16 cellular contexts compared by ENCODE assay signal in the genomic region with DNA sequence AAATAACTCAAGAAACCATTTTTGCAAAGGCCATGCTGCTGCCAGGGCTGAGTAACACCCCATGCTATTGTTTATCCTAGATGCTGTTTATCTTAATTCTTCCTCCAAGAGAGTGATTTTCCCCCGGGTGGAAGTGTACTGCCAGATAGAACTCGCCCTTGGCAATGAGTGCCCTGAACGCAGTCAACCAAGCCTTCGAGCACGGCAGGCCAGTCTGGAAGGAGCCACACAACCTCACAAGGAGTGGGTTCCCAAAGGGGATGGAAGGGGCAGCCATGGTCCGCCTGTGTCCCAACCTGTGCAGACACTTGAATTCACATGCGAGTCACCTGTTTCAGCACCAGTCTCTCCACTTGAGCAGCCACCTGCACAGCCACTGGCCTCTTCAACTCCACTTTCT. TPM values are rescaled to one million over a fixed set of nuclear protein-coding genes. Genes with fewer than 3 reads are reported as not detected.
DNase-seq lines count a peak whose midpoint lies in the region; ATAC-seq, FAIRE-seq and TF ChIP-seq lines count a peak whose summit lies in the region.
"Had no signal": no experiment of that assay in that cellular context is flagged by ENCODE, and none has a peak within 500 bp of the region (broad histone marks: within the 10 kb centered on the region; RNA-seq: fewer than 3 reads in every experiment).

No MANE protein-coding gene starts in this region.

- H3K79me2 ChIP-seq in HepG2 (ENCODE audit: insufficient read depth, low read length), result no peaks in the 10 kb centered on the region
- H3K79me2 ChIP-seq: parathyroid adenoma had no signal

- H3K27me3 ChIP-seq in HepG2 (ENCODE audit: control insufficient read depth in 1 of 2, insufficient read depth in 2 of 2, low read length in 2 of 2), result peaks cover 0 to 9% of the 10 kb centered on the region in 2 experiments; a peak in 2 of 5 replicates
- no peaks in the 10 kb centered on the region for H3K27me3 ChIP-seq in right lobe of liver
- H3K27me3 ChIP-seq in ascending aorta, result no peaks in the 10 kb centered on the region
- H3K27me3 ChIP-seq in ovary, result no peaks in the 10 kb centered on the region
- H3K27me3 ChIP-seq: uterus had no signal

- H3K4me3 ChIP-seq in HepG2 (replicated peaks in 1 of 3; ENCODE audit: insufficient read depth in 1 of 3, low read depth in 2 of 3, low read length in 3 of 3) (no peak overlapping the region), right lobe of liver (no peak overlapping the region), ascending aorta (no peak overlapping the region), mucosa of descending colon (no peak overlapping the region), ovary (no peak overlapping the region)
- H3K4me3 ChIP-seq: uterus had no signal

- TF ChIP-seq EP300 in HepG2 (IDR thresholded peaks at IDR 0.05; ENCODE audit: low read depth in 2 of 2, low read length in 2 of 2), result no peak
- no peak for TF ChIP-seq EP300 in HepG2 (CRISPR knock-in tag; IDR thresholded peaks at IDR 0.05; ENCODE audit: borderline replicate concordance)
- no peak for TF ChIP-seq EP300 in ovary (IDR thresholded peaks at IDR 0.05)

- TF ChIP-seq CTCF in HepG2 (CRISPR knock-in tag; IDR thresholded peaks at IDR 0.05), result no peak
- TF ChIP-seq CTCF in right lobe of liver (IDR thresholded peaks at IDR 0.05), result no peak
- TF ChIP-seq CTCF in ascending aorta (IDR thresholded peaks at IDR 0.05), result no peak
- TF ChIP-seq CTCF in mucosa of descending colon (IDR thresholded peaks at IDR 0.05), result no peak
- no peak for TF ChIP-seq CTCF in ovary (IDR thresholded peaks at IDR 0.05)

- TF ChIP-seq RAD21 in HepG2 (CRISPR knock-in tag; IDR thresholded peaks at IDR 0.05), result no peak

- no peak overlapping the region for H2AFZ ChIP-seq in HepG2 (ENCODE audit: low read length)
- H2AFZ ChIP-seq: parathyroid adenoma had no signal

- no peak overlapping the region for H3K9ac ChIP-seq in HepG2 (ENCODE audit: insufficient read depth, low read depth, low read length)
- H3K9ac ChIP-seq: parathyroid adenoma had no signal

- ATAC-seq in HepG2, result peak; percentile 10; the same call in 1 of the 3 replicates
- ATAC-seq in right lobe of liver, result no peak
- peak; percentile 8 for ATAC-seq in mucosa of descending colon

- H3K9me3 ChIP-seq in HepG2 (ENCODE audit: low read length) (no peaks in the 10 kb centered on the region), right lobe of liver (no peaks in the 10 kb centered on the region), ascending aorta (no peaks in the 10 kb centered on the region), mucosa of descending colon (no peaks in the 10 kb centered on the region), ovary (no peaks in the 10 kb centered on the region)
- H3K9me3 ChIP-seq: uterus had no signal

- in situ Hi-C loops in HepG2 (cut with HindIII; ENCODE audit: extremely low pct_ligation_motif_present, low pct_unique_long_range_greater_than_20kb), result loop anchor here (5.0 kb wide), 1 partner anchor 61 kb away; no protein-coding TSS in a partner anchor

- TF ChIP-seq POLR2A in HepG2 (IDR thresholded peaks at IDR 0.05; ENCODE audit: insufficient read depth in 1 of 2, low read depth in 2 of 2, low read length in 2 of 2), result no peak
- TF ChIP-seq POLR2A in right lobe of liver (IDR thresholded peaks at IDR 0.05), result no peak
- TF ChIP-seq POLR2A in ovary (IDR thresholded peaks at IDR 0.05), result no peak

- H4K20me1 ChIP-seq in HepG2 (ENCODE audit: insufficient read depth, low read length), result no peaks in the 10 kb centered on the region

- FAIRE-seq in HepG2 (lab: Jason Lieb, UNC), result no peak

- H3K4me1 ChIP-seq in HepG2 (ENCODE audit: insufficient read depth, low read length) (no peaks in the 10 kb centered on the region), right lobe of liver (no peaks in the 10 kb centered on the region), ascending aorta (peaks cover 12 to 13% of the 10 kb centered on the region in 2 donors), mucosa of descending colon (ENCODE audit: low read depth) (peaks cover 3% of the 10 kb centered on the region), ovary (ENCODE audit: insufficient read depth) (peaks cover 6% of the 10 kb centered on the region)
- H3K4me1 ChIP-seq: parathyroid adenoma, uterus had no signal

- H3K27ac ChIP-seq in HepG2 (ENCODE audit: extremely low read length, insufficient read depth, low read length), result no peak overlapping the region
- H3K27ac ChIP-seq in right lobe of liver, result no peak overlapping the region
- H3K27ac ChIP-seq in ascending aorta, result peak overlapping the region; percentile 30 to 62
- no peak overlapping the region for H3K27ac ChIP-seq in ovary
- H3K27ac ChIP-seq: parathyroid adenoma, uterus had no signal

- H3K4me2 ChIP-seq in HepG2 (ENCODE audit: low read depth, low read length), result no peak overlapping the region

- BruUV-seq in HepG2 (replicated peaks; lab: Mats Ljungman, UMichigan), result no TSS peak

- POLR2A ChIA-PET in HepG2 (lab: Yijun Ruan, JAX), result interaction anchor here (1.2 kb wide), 1 partner anchor 274 kb away, joined by 3 read pairs; a partner anchor contains a TSS

- CTCF ChIA-PET in HepG2 (lab: Yijun Ruan, JAX; ENCODE audit: low intra/inter-chr PET ratio, low total read pairs), result interaction anchor here (1.0 to 4.1 kb wide), 9 partner anchors 36 to 275 kb away, joined by 3 to 100 read pairs (median 3); a partner anchor contains a TSS

- WGBS in HepG2 (ENCODE audit: low lambda C conversion rate), result 32% methylated on average over 4 of the region's 7 CpGs
- WGBS in right lobe of liver (ENCODE audit: insufficient coverage, low coverage, low lambda C conversion rate, missing lambda C conversion rate), result 82% methylated on average over 5 of the region's 7 CpGs
- WGBS in ovary, 3 donors, result 40 to 46% (median 44%) methylated on average over 7 of the region's 7 CpGs

- intact Hi-C loops in HepG2 (cut with micrococcal nuclease; ENCODE audit: unreplicated experiment) (loop anchor here (1.0 to 5.0 kb wide), 3 partner anchors 33 to 169 kb away; a partner anchor contains a TSS), right lobe of liver (cut with DNase I) (loop anchor here (10.0 kb wide), 1 partner anchor 63 kb away; no protein-coding TSS in a partner anchor), ascending aorta (cut with DNase I) (loop anchor here (1.0 kb wide), 1 partner anchor 59 kb away; no protein-coding TSS in a partner anchor), mucosa of descending colon (cut with DNase I, micrococcal nuclease) (loop anchor here (5.0 to 10.0 kb wide), 2 partner anchors 61 to 63 kb away; no protein-coding TSS in a partner anchor), ovary (cut with DNase I) (loop anchor here (2.0 to 5.0 kb wide), 2 partner anchors 59 to 61 kb away; no protein-coding TSS in a partner anchor)

- H3K36me3 ChIP-seq in HepG2 (replicated peaks in 1 of 2; ENCODE audit: control insufficient read depth in 1 of 2, insufficient read depth in 2 of 2, low read length in 2 of 2) (no peaks in the 10 kb centered on the region), right lobe of liver (no peaks in the 10 kb centered on the region), ascending aorta (no peaks in the 10 kb centered on the region), mucosa of descending colon (ENCODE audit: low read depth) (no peaks in the 10 kb centered on the region), ovary (no peaks in the 10 kb centered on the region)
- H3K36me3 ChIP-seq: uterus had no signal

- no peak for DNase-seq in HepG2 (ENCODE audit: low spot score)
- no peak for DNase-seq in right lobe of liver
- no peak for DNase-seq in ascending aorta (ENCODE audit: low spot score in 2 of 2)
- DNase-seq in mucosa of descending colon, result no peak
- DNase-seq in RKO (ENCODE audit: low spot score), result no peak
- no peak for DNase-seq in ovary
- no peak for DNase-seq in KG1 (lab: John Stamatoyannopoulos, UW)
- DNase-seq in D341Med (ENCODE audit: low spot score), result no peak

RNA-seq across cellular contexts. Expression of a gene that starts 31.9 kb away (rescaled TPM):
- not detected in 2 replicates for total RNA-seq in HepG2 (2016; rRNA removed; fragmentation: Illumina TruSeq; extraction: Trizol)
- total RNA-seq in HepG2 (2016; cell fraction: cytosol; rRNA removed; fragmentation: Illumina TruSeq; extraction: Trizol; ENCODE audit: low read depth), result not detected in 2 replicates
- total RNA-seq in HepG2 (2016; cell fraction: insoluble cytoplasmic fraction; rRNA removed; fragmentation: Illumina TruSeq; extraction: Trizol), result not detected in 2 replicates
- not detected in 2 replicates for total RNA-seq in HepG2 (2016; cell fraction: membrane; rRNA removed; fragmentation: Illumina TruSeq; extraction: Trizol)
- total RNA-seq in HepG2 (2016; cell fraction: nucleus; rRNA removed; fragmentation: Illumina TruSeq; extraction: Trizol), result not detected in 2 replicates
- not detected in 2 replicates for polyA plus RNA-seq in HepG2 (2011; rRNA removed)
- 0.04 TPM in 1 of 2 replicates, not detected in the other for polyA plus RNA-seq in HepG2 (2011; cell fraction: cytosol; rRNA removed)
- not detected in 2 replicates for polyA plus RNA-seq in HepG2 (2011; cell fraction: nucleus; rRNA removed)
- polyA plus RNA-seq in HepG2 (2012), result 0.05 TPM in 1 of 2 replicates, not detected in the other
- polyA plus RNA-seq in HepG2 (2016; cell fraction: cytosol; fragmentation: Illumina TruSeq; extraction: Trizol; ENCODE audit: low read depth), result not detected in 2 replicates
- polyA plus RNA-seq in HepG2 (2016; cell fraction: insoluble cytoplasmic fraction; fragmentation: Illumina TruSeq; extraction: Trizol; ENCODE audit: low read depth), result not detected in 2 replicates
- not detected in 2 replicates for polyA plus RNA-seq in HepG2 (2016; cell fraction: membrane; fragmentation: Illumina TruSeq; extraction: Trizol; ENCODE audit: low read depth)
- polyA plus RNA-seq in HepG2 (2016; cell fraction: nucleus; fragmentation: Illumina TruSeq; extraction: Trizol; ENCODE audit: insufficient read depth, low read depth), result not detected in 2 replicates
- 2.7 TPM in 1 of 2 replicates, not detected in the other for polyA minus RNA-seq in HepG2 (2011; rRNA and poly(A)+ RNA removed; ENCODE audit: low replicate concordance)
- not detected in 2 replicates for polyA minus RNA-seq in HepG2 (2011; cell fraction: cytosol; rRNA and poly(A)+ RNA removed)
- not detected in 2 replicates for polyA minus RNA-seq in HepG2 (2011; cell fraction: nucleus; rRNA and poly(A)+ RNA removed)
- not detected for total RNA-seq in right lobe of liver
- total RNA-seq in ascending aorta, result not detected
- total RNA-seq in mucosa of descending colon, result under 1 TPM; 0.19 to 0.38 (median 0.27) TPM
- under 1 TPM in 2 of 7 donors, not detected in 5; 0.18 to 0.20 TPM for total RNA-seq in ovary
- polyA plus RNA-seq in ovary, result under 1 TPM; 0.04 to 0.07 TPM
- total RNA-seq: activated T-helper 1 cell treated with anti-CD3 and anti-CD28 coated beads, Interleukin-12 subunit alpha, Interleukin-12 subunit beta, Interleukin-2, Interleukin-4 antibody, amounts not matched to agents 30 ng/mL and 10 ng/mL and 1 ng/mL, durations not matched to agents 14 hours and 24 hours and 36 hours; cerebellum; uterus had no signal
- polyA plus RNA-seq: CD4-positive, CD25-positive, alpha-beta regulatory T cell; naive thymus-derived CD4-positive, alpha-beta T cell had no signal

RNA-seq across cellular contexts. Expression of a gene that starts 34.9 kb away (rescaled TPM):
- total RNA-seq in HepG2 (2016; rRNA removed; fragmentation: Illumina TruSeq; extraction: Trizol) (not detected in 2 replicates), right lobe of liver (not detected), ascending aorta (not detected), mucosa of descending colon (10 to 100 TPM in 2 of 3 donors, 1 to 10 TPM in 1; 8.1 to 17.4 (median 12.6) TPM), ovary (1 to 10 TPM in 1 of 7 donors, under 1 TPM in 3, not detected in 3; 0.05 to 1.4 (median 0.18) TPM)
- not detected in 2 replicates for total RNA-seq in HepG2 (2016; cell fraction: cytosol; rRNA removed; fragmentation: Illumina TruSeq; extraction: Trizol; ENCODE audit: low read depth)
- total RNA-seq in HepG2 (2016; cell fraction: insoluble cytoplasmic fraction; rRNA removed; fragmentation: Illumina TruSeq; extraction: Trizol), result not detected in 2 replicates
- total RNA-seq in HepG2 (2016; cell fraction: membrane; rRNA removed; fragmentation: Illumina TruSeq; extraction: Trizol), result not detected in 2 replicates
- total RNA-seq in HepG2 (2016; cell fraction: nucleus; rRNA removed; fragmentation: Illumina TruSeq; extraction: Trizol), result not detected in 2 replicates
- polyA plus RNA-seq in HepG2 (2011; rRNA removed) (0.01 TPM in 1 of 2 replicates, not detected in the other), ovary (under 1 TPM in 1 of 2 donors, not detected in 1; 0.01 TPM)
- polyA plus RNA-seq in HepG2 (2011; cell fraction: cytosol; rRNA removed), result not detected in 2 replicates
- polyA plus RNA-seq in HepG2 (2011; cell fraction: nucleus; rRNA removed), result 0.03 TPM in 1 of 2 replicates, not detected in the other
- not detected in 2 replicates for polyA plus RNA-seq in HepG2 (2012)
- polyA plus RNA-seq in HepG2 (2016; cell fraction: cytosol; fragmentation: Illumina TruSeq; extraction: Trizol; ENCODE audit: low read depth), result not detected in 2 replicates
- polyA plus RNA-seq in HepG2 (2016; cell fraction: insoluble cytoplasmic fraction; fragmentation: Illumina TruSeq; extraction: Trizol; ENCODE audit: low read depth), result not detected in 2 replicates
- not detected in 2 replicates for polyA plus RNA-seq in HepG2 (2016; cell fraction: membrane; fragmentation: Illumina TruSeq; extraction: Trizol; ENCODE audit: low read depth)
- not detected in 2 replicates for polyA plus RNA-seq in HepG2 (2016; cell fraction: nucleus; fragmentation: Illumina TruSeq; extraction: Trizol; ENCODE audit: insufficient read depth, low read depth)
- 0.16 TPM in 1 of 2 replicates, not detected in the other for polyA minus RNA-seq in HepG2 (2011; rRNA and poly(A)+ RNA removed; ENCODE audit: low replicate concordance)
- not detected in 2 replicates for polyA minus RNA-seq in HepG2 (2011; cell fraction: cytosol; rRNA and poly(A)+ RNA removed)
- not detected in 2 replicates for polyA minus RNA-seq in HepG2 (2011; cell fraction: nucleus; rRNA and poly(A)+ RNA removed)
- total RNA-seq: activated T-helper 1 cell treated with anti-CD3 and anti-CD28 coated beads, Interleukin-12 subunit alpha, Interleukin-12 subunit beta, Interleukin-2, Interleukin-4 antibody, amounts not matched to agents 30 ng/mL and 10 ng/mL and 1 ng/mL, durations not matched to agents 14 hours and 24 hours and 36 hours; CD4-positive, CD25-positive, alpha-beta regulatory T cell; cerebellum; mesenteric fat pad; uterus had no signal
- polyA plus RNA-seq: CD4-positive, CD25-positive, alpha-beta regulatory T cell; esophagus; naive thymus-derived CD4-positive, alpha-beta T cell had no signal

Comparison
In these comparisons a context has a peak if more than half of its experiments do, and no peak if none do; other contexts are left out.
1. ATAC-seq: peak in HepG2 (single experiment) and mucosa of descending colon (single experiment); none in right lobe of liver (0 of 4).
2. H3K27ac ChIP-seq: peak in ascending aorta (2 of 2); none in HepG2 (single experiment), right lobe of liver (0 of 3) and ovary (0 of 2).